ENCODE assay signal across 1 cellular context in the genomic region with DNA sequence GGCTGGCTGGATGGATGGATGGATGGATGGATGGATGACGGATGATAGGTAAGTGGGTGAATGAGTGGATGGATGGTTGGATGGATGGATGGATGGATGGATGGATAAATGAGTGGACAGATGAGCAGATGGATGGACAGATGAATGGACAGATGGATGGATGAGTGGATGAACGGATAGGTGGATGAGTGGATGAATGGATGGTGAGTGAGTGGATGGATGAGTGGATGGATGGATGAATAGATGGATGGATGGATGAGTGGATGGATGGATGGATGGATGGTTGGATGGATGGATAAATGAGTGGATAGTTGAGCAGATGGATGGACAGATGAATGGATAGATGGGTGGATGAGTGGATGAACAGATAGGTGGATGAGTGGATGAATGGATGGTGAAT.
TF ChIP-seq lines count a peak whose summit lies in the region.

No MANE protein-coding gene starts in this region.

TF ChIP-seq in IMR-90, 13 proteins besides CTCF, POLR2A, EP300 and RAD21 (continued from another document):
- TF ChIP-seq SMC3 (IDR thresholded peaks at IDR 0.05; ENCODE audit: low read depth, low read length), result no peak
- TF ChIP-seq MAZ (IDR thresholded peaks at IDR 0.05; ENCODE audit: borderline replicate concordance, low read depth, low read length), result no peak
- TF ChIP-seq MXI1 (IDR thresholded peaks at IDR 0.05; ENCODE audit: borderline replicate concordance, low read depth, low read length), result no peak
